ENCODE assay signal across 11 cellular contexts in genomic region chr1:198601936-198602889, GRCh38. TPM values are rescaled to one million over a fixed set of nuclear protein-coding genes. Genes with fewer than 3 reads are reported as not detected.
A peak's percentile ranks its signal among the peaks of the same experiment; 100 is the strongest.
DNase-seq lines count a peak whose midpoint lies in the region; ATAC-seq and TF ChIP-seq lines count a peak whose summit lies in the region.
"Had no signal": no experiment of that assay in that cellular context is flagged by ENCODE, and none has a peak within 500 bp of the region (broad histone marks: within the 10 kb centered on the region; RNA-seq: fewer than 3 reads in every experiment).

No MANE protein-coding gene starts in this region.

- peak overlapping the region; percentile 33; the same call in 1 of the 2 replicates for H3K27ac ChIP-seq in GM23248
- no peak overlapping the region for H3K27ac ChIP-seq in GM23338 (ENCODE audit: low read depth)
- H3K27ac ChIP-seq: A549 had no signal

- peaks cover 37% of the 10 kb centered on the region for H3K4me1 ChIP-seq in GM23248 (ENCODE audit: insufficient read depth)
- H3K4me1 ChIP-seq in GM23338 (ENCODE audit: insufficient read depth) = peaks cover 16% of the 10 kb centered on the region
- H3K4me1 ChIP-seq: A549 had no signal

- DNase-seq in T-helper 1 cell (no peak), GM23248 (peak; percentile 89), GM23338 (ENCODE audit: low spot score) (no peak), GDM1 (lab: John Stamatoyannopoulos, UW) (no peak)
- DNase-seq in stimulated activated CD4-positive, alpha-beta T cell treated with anti-CD3 and anti-CD28 coated beads, Interleukin-2, amount 100 ng/mL, for 24 hours = peak; percentile 32 to 57
- DNase-seq: NCI-H446 treated with DMSO at 0.1 percent for 48 hours, SW 1271 had no signal

- peaks cover 23% of the 10 kb centered on the region for H3K9me3 Mint-ChIP-seq in T-helper 1 cell treated with Interleukin-12 subunit alpha and Interleukin-12 subunit beta and Interleukin-4 antibody, amounts not matched to agents 30 μg/mL and 1 μg/mL, for 36 hours
- peaks cover 4% of the 10 kb centered on the region for H3K9me3 Mint-ChIP-seq in activated T-helper 17 cell treated with anti-CD3 and anti-CD28 coated beads, Interleukin-2, amount 50 U/mL, for 72 hours
- peaks cover 11% of the 10 kb centered on the region; the same call in 2 of the 3 replicates for H3K9me3 Mint-ChIP-seq in GM23338

- H3F3A ChIP-seq in GM23248 (ENCODE audit: insufficient read depth) = peaks cover 10% of the 10 kb centered on the region; the same call in 1 of the 2 replicates
- no peaks in the 10 kb centered on the region for H3F3A ChIP-seq in GM23338 (replicated peaks; ENCODE audit: low read depth)

- no peak for TF ChIP-seq CTCF in GM23338 (conservative IDR thresholded peaks at IDR 0.05; ENCODE audit: low read depth in 2 of 2)

- H2AFZ ChIP-seq in GM23248 (no peak overlapping the region), GM23338 (no peak overlapping the region)

- H3K36me3 ChIP-seq in GM23248 (ENCODE audit: low read depth) = no peaks in the 10 kb centered on the region
- no peaks in the 10 kb centered on the region for H3K36me3 ChIP-seq in GM23338 (ENCODE audit: insufficient read depth)

- H3K9me3 ChIP-seq in GM23248 (ENCODE audit: low read depth) = no peaks in the 10 kb centered on the region
- H3K9me3 ChIP-seq: A549 had no signal

- H3K4me3 ChIP-seq in GM23248 = no peak overlapping the region
- no peak overlapping the region for H3K4me3 ChIP-seq in GM23338
- H3K4me3 ChIP-seq: A549 had no signal

- H3K27me3 ChIP-seq in GM23248 (replicated peaks; ENCODE audit: insufficient read depth) (no peaks in the 10 kb centered on the region), GM23338 (ENCODE audit: insufficient read depth) (no peaks in the 10 kb centered on the region)

- H3K27me3 Mint-ChIP-seq in T-helper 1 cell treated with Interleukin-12 subunit alpha and Interleukin-12 subunit beta and Interleukin-4 antibody, amounts not matched to agents 30 μg/mL and 1 μg/mL, for 36 hours (ENCODE audit: low read depth) = no peaks in the 10 kb centered on the region
- no peaks in the 10 kb centered on the region for H3K27me3 Mint-ChIP-seq in activated T-helper 17 cell treated with anti-CD3 and anti-CD28 coated beads, Interleukin-2, amount 50 U/mL, for 72 hours
- H3K27me3 Mint-ChIP-seq in GM23338 (ENCODE audit: insufficient read depth, low read depth, poor library complexity) = peaks cover 2% of the 10 kb centered on the region

- ATAC-seq in activated T-helper 17 cell treated with anti-CD3 and anti-CD28 coated beads, Interleukin-2, amount 50 U/mL, for 72 hours (replicated peaks) = peak; percentile 85
- ATAC-seq in GM23338 (no peak), HG03460 (IDR thresholded peaks at IDR 0.05; ENCODE audit: unreplicated experiment) (no peak)
- ATAC-seq: A549 had no signal

- in situ Hi-C loops in GM23248 (cut with MboI) = no loop called here

- peaks cover 47% of the 10 kb centered on the region for H3K4me1 Mint-ChIP-seq in T-helper 1 cell treated with Interleukin-12 subunit alpha and Interleukin-12 subunit beta and Interleukin-4 antibody, amounts not matched to agents 30 μg/mL and 1 μg/mL, for 36 hours (ENCODE audit: low read depth)
- peaks cover 44% of the 10 kb centered on the region for H3K4me1 Mint-ChIP-seq in activated T-helper 17 cell treated with anti-CD3 and anti-CD28 coated beads, Interleukin-2, amount 50 U/mL, for 72 hours
- H3K4me1 Mint-ChIP-seq in GM23338 = peaks cover 26% of the 10 kb centered on the region

- H3K9ac ChIP-seq in GM23248 = no peak overlapping the region

- H3K9me2 ChIP-seq in GM23248 (ENCODE audit: insufficient read depth) = no peaks in the 10 kb centered on the region
- H3K9me2 ChIP-seq in GM23338 (ENCODE audit: insufficient read depth) = peaks cover 29% of the 10 kb centered on the region

- H3K36me3 Mint-ChIP-seq in T-helper 1 cell treated with Interleukin-12 subunit alpha and Interleukin-12 subunit beta and Interleukin-4 antibody, amounts not matched to agents 30 μg/mL and 1 μg/mL, for 36 hours (ENCODE audit: low read depth) = peaks cover 20% of the 10 kb centered on the region
- no peaks in the 10 kb centered on the region for H3K36me3 Mint-ChIP-seq in activated T-helper 17 cell treated with anti-CD3 and anti-CD28 coated beads, Interleukin-2, amount 50 U/mL, for 72 hours (ENCODE audit: low read depth)
- peaks cover 14% of the 10 kb centered on the region; the same call in 2 of the 3 replicates for H3K36me3 Mint-ChIP-seq in GM23338 (ENCODE audit: low read depth)

- H3K79me2 ChIP-seq in GM23248 (ENCODE audit: insufficient read depth) = no peaks in the 10 kb centered on the region
- no peaks in the 10 kb centered on the region for H3K79me2 ChIP-seq in GM23338 (replicated peaks; ENCODE audit: insufficient read depth)

- H4K20me1 ChIP-seq in GM23248 (ENCODE audit: insufficient read depth) = no peaks in the 10 kb centered on the region
- no peaks in the 10 kb centered on the region for H4K20me1 ChIP-seq in GM23338 (replicated peaks; ENCODE audit: insufficient read depth)

- H3K27ac Mint-ChIP-seq in T-helper 1 cell treated with Interleukin-12 subunit alpha and Interleukin-12 subunit beta and Interleukin-4 antibody, amounts not matched to agents 30 μg/mL and 1 μg/mL, for 36 hours = peak overlapping the region; percentile 32
- peak overlapping the region; percentile 79 for H3K27ac Mint-ChIP-seq in activated T-helper 17 cell treated with anti-CD3 and anti-CD28 coated beads, Interleukin-2, amount 50 U/mL, for 72 hours
- no peak overlapping the region for H3K27ac Mint-ChIP-seq in GM23338

- no peak overlapping the region for H3K4me3 Mint-ChIP-seq in T-helper 1 cell treated with Interleukin-12 subunit alpha and Interleukin-12 subunit beta and Interleukin-4 antibody, amounts not matched to agents 30 μg/mL and 1 μg/mL, for 36 hours
- peak overlapping the region; percentile 70 for H3K4me3 Mint-ChIP-seq in activated T-helper 17 cell treated with anti-CD3 and anti-CD28 coated beads, Interleukin-2, amount 50 U/mL, for 72 hours
- no peak overlapping the region for H3K4me3 Mint-ChIP-seq in GM23338

- H3K4me2 ChIP-seq in GM23248 (ENCODE audit: unreplicated experiment) (peak overlapping the region; percentile 3), GM23338 (no peak overlapping the region)
- H3K4me2 ChIP-seq: A549 had no signal

- 48 to 52% methylated on average over 2 of the region's 2 CpGs for WGBS in GM23248 (ENCODE audit: low coverage in 1 of 2, low lambda C conversion rate in 2 of 2, missing lambda C conversion rate in 2 of 2), 2 experiments

TF ChIP-seq in GM23338, 12 proteins besides CTCF, POLR2A, EP300 and RAD21 (continues in another document):
- no peak for TF ChIP-seq ZNF114 (CRISPR knock-in tag; IDR thresholded peaks at IDR 0.05)

RNA-seq across cellular contexts. Expression of gene PTPRC, which starts 36.6 kb away (rescaled TPM):
- total RNA-seq in GM23248 (2014; rRNA removed; shearing (Covaris generic)) = 0.38 and 0.86 TPM in 2 replicates
- polyA plus RNA-seq in GM23248 (2016; fragmentation: Nextera tagmentation; extraction: Ambion mirVana) (0.66 and 0.70 TPM in 2 replicates), GM23338 (2016; fragmentation: Nextera tagmentation; extraction: Ambion mirVana) (0.43 and 0.52 TPM in 2 replicates)
- 100 to 1,000 TPM; 366 to 421 TPM for total RNA-seq in activated T-helper 17 cell treated with anti-CD3 and anti-CD28 coated beads, Interleukin-2, amount 50 U/mL, for 72 hours
- total RNA-seq in GM23338 (2014; rRNA removed; shearing (Covaris generic)) = 0.10 TPM in 1 of 2 replicates, not detected in the other
- polyA plus RNA-seq: A549 had no signal

Comparison
In these comparisons a context has a peak if more than half of its experiments do, and no peak if none do; other contexts are left out.
1. DNase-seq: peak in GM23248 (single experiment) and stimulated activated CD4-positive, alpha-beta T cell treated with anti-CD3 and anti-CD28 coated beads, Interleukin-2, amount 100 ng/mL, for 24 hours (2 of 2); none in T-helper 1 cell (0 of 5), GM23338 (single experiment) and GDM1 (single experiment).
2. RNA of gene PTPRC, which starts 36.6 kb away (total RNA-seq): 366 to 421 TPM in activated T-helper 17 cell treated with anti-CD3 and anti-CD28 coated beads, Interleukin-2, amount 50 U/mL, for 72 hours; 0.38 to 0.86 TPM in GM23248 and 0.10 TPM in GM23338; every median in the first group is over 100 times any median in the second.